In the genomic region with DNA sequence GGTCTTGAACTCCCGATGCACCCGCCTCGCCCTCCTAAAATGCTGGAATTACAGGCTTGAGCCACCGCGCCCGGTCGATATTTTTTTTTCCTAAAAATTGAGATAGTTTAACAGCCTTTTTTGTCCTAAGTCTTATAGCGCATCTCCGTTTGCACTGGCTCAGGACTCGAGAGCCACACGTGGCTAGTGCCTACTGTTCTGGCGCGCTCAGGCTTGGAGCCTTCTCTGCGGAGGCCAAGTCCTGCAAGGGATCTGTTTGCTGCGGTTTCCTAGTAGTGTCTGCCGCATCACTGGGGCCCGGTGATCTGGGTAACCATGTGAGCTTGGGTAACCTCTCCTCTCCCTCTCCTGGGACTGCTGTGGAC, we compare ENCODE assay signal across 8 cellular contexts. TPM values are rescaled to one million over a fixed set of nuclear protein-coding genes. Genes with fewer than 3 reads are reported as not detected.
DNase-seq lines count a peak whose midpoint lies in the region; ATAC-seq, FAIRE-seq and TF ChIP-seq lines count a peak whose summit lies in the region.

No MANE protein-coding gene starts in this region.

- no peak for FAIRE-seq in frontal cortex (lab: Jason Lieb, UNC)

- POLR2A ChIA-PET in activated B cell treated with CpG ODN at 0.5 μM for 24 hours (lab: Charles Lee): interaction anchor here (0.8 to 6.6 kb wide), 9 partner anchors 9 to 1287 kb away, joined by 3 to 173 read pairs (median 4); partner anchors contain the start of genes CLCN6, FBXO6, MIIP and MTHFR

- no peaks in the 10 kb centered on the region for H3K9me3 Mint-ChIP-seq in activated B cell treated with CpG ODN at 0.5 μM for 24 hours

- H3K36me3 Mint-ChIP-seq in activated B cell treated with CpG ODN at 0.5 μM for 24 hours (ENCODE audit: low read depth): peaks cover 28% of the 10 kb centered on the region

- peaks cover 11 to 60% (median 52%) of the 10 kb centered on the region in 9 donors for H3K4me1 ChIP-seq in heart right ventricle
- H3K4me1 ChIP-seq in skeletal muscle satellite cell (ENCODE audit: control insufficient read depth, insufficient read depth, low read length): peaks cover 25% of the 10 kb centered on the region

- H3K4me3 ChIP-seq in heart right ventricle (peak overlapping the region in 9 of 10 donors; percentile 64 to 99 (median 85)), skeletal muscle satellite cell (ENCODE audit: low read length) (peak overlapping the region; percentile 95)

- WGBS in heart right ventricle, 2 donors: 38 to 46% methylated on average over 17 of the region's 17 CpGs

- H3K4me1 Mint-ChIP-seq in activated B cell treated with CpG ODN at 0.5 μM for 24 hours: peaks cover 34% of the 10 kb centered on the region

- H3K9me3 ChIP-seq in heart right ventricle (no peaks in the 10 kb centered on the region), skeletal muscle satellite cell (replicated peaks; ENCODE audit: low read length) (no peaks in the 10 kb centered on the region)

- H3K27me3 ChIP-seq in heart right ventricle (no peaks in the 10 kb centered on the region), skeletal muscle satellite cell (ENCODE audit: control insufficient read depth, insufficient read depth, low read length) (no peaks in the 10 kb centered on the region)

- H3K27ac ChIP-seq in heart right ventricle: peak overlapping the region; percentile 92 to 100 (median 98)

- peak overlapping the region; percentile 95 for H3K9ac ChIP-seq in skeletal muscle satellite cell (ENCODE audit: low read depth, low read length)

- ATAC-seq in activated B cell treated with CpG ODN at 0.5 μM for 24 hours (ENCODE audit: low read depth) (no peak), heart right ventricle (peak in 6 of 8 donors; percentile 5 to 40 (median 28))

- peak overlapping the region; percentile 81 for H3K4me2 ChIP-seq in skeletal muscle satellite cell (ENCODE audit: low read length)

- TF ChIP-seq CTCF in activated B cell treated with CpG ODN at 0.5 μM for 24 hours (IDR thresholded peaks at IDR 0.05) (no peak), heart right ventricle (IDR thresholded peaks at IDR 0.05) (no peak)

- H3K27ac Mint-ChIP-seq in activated B cell treated with CpG ODN at 0.5 μM for 24 hours: peak overlapping the region; percentile 84

- DNase-seq in NCI-H2029 (lab: John Stamatoyannopoulos, UW): peak; percentile 84
- no peak for DNase-seq in NCI-H2029 treated with DMSO at 0.1 percent for 48 hours (lab: John Stamatoyannopoulos, UW)
- no peak for DNase-seq in activated B cell treated with CpG ODN at 0.5 μM for 24 hours
- no peak for DNase-seq in heart right ventricle
- DNase-seq in frontal cortex (ENCODE audit: low spot score in 2 of 2): no peak
- no peak for DNase-seq in midbrain (lab: John Stamatoyannopoulos, UW)
- DNase-seq in activated CD4-positive, alpha-beta T cell treated with anti-CD3 and anti-CD28 coated beads for 1 hour: no peak

- no peaks in the 10 kb centered on the region for H3K27me3 Mint-ChIP-seq in activated B cell treated with CpG ODN at 0.5 μM for 24 hours

- CTCF ChIA-PET in activated B cell treated with CpG ODN at 0.5 μM for 24 hours (lab: Charles Lee): interaction anchor here (1.6 kb wide), 1 partner anchor 72 kb away, joined by 4 read pairs; no protein-coding TSS in a partner anchor

- intact Hi-C loops in activated B cell treated with CpG ODN at 0.5 μM for 24 hours (cut with micrococcal nuclease): no loop called here
- intact Hi-C loops in heart right ventricle (cut with DNase I): loop anchor here in 6 of 10 donors (2.0 to 10.0 kb wide), 5 partner anchors 42 to 72 kb away; partner anchors contain the start of gene PLOD1 (in 2 of the 6)

- peaks cover 0 to 53% (median 25%) of the 10 kb centered on the region in 9 donors for H3K36me3 ChIP-seq in heart right ventricle
- H3K36me3 ChIP-seq in skeletal muscle satellite cell (ENCODE audit: insufficient read depth, low read length): peaks cover 36% of the 10 kb centered on the region

- peak overlapping the region; percentile 90 for H3K4me3 Mint-ChIP-seq in activated B cell treated with CpG ODN at 0.5 μM for 24 hours

RNA-seq across cellular contexts. Expression of gene MFN2, which starts 0.8 kb away (rescaled TPM):
- total RNA-seq in activated B cell treated with CpG ODN at 0.5 μM for 24 hours: 46.5 and 54.1 TPM in 2 replicates
- 1,000 to 10,000 TPM in 1 of 10 donors, 100 to 1,000 TPM in 9; 470 to 1,066 (median 788) TPM for total RNA-seq in heart right ventricle
- 100 to 1,000 TPM; 154 to 171 TPM for polyA plus RNA-seq in heart right ventricle
- 57.0 and 68.2 TPM in 2 replicates for total RNA-seq in skeletal muscle satellite cell (2012; rRNA removed)
- 42.0 TPM for total RNA-seq in frontal cortex

RNA-seq across cellular contexts. Expression of gene MIIP, which starts 39.9 kb away (rescaled TPM):
- 72.1 and 74.2 TPM in 2 replicates for total RNA-seq in activated B cell treated with CpG ODN at 0.5 μM for 24 hours
- 10 to 100 TPM; 10.2 to 17.4 (median 15.0) TPM for total RNA-seq in heart right ventricle
- polyA plus RNA-seq in heart right ventricle: 10 to 100 TPM; 25.5 to 35.2 TPM
- 25.1 and 30.7 TPM in 2 replicates for total RNA-seq in skeletal muscle satellite cell (2012; rRNA removed)
- total RNA-seq in frontal cortex: 31.8 TPM

RNA-seq across cellular contexts. Expression of gene PLOD1, which starts 44.9 kb away (rescaled TPM):
- total RNA-seq in activated B cell treated with CpG ODN at 0.5 μM for 24 hours (15.7 and 18.6 TPM in 2 replicates), heart right ventricle (10 to 100 TPM; 27.3 to 95.3 (median 44.4) TPM), frontal cortex (15.5 TPM)
- 100 to 1,000 TPM in 1 of 2 donors, 10 to 100 TPM in 1; 53.0 to 102 TPM for polyA plus RNA-seq in heart right ventricle
- total RNA-seq in skeletal muscle satellite cell (2012; rRNA removed): 267 and 303 TPM in 2 replicates

RNA-seq across cellular contexts. Expression of gene KIAA2013, which starts 53.2 kb away (rescaled TPM):
- 34.8 and 37.4 TPM in 2 replicates for total RNA-seq in activated B cell treated with CpG ODN at 0.5 μM for 24 hours
- 10 to 100 TPM; 35.5 to 47.8 (median 39.0) TPM for total RNA-seq in heart right ventricle
- 10 to 100 TPM; 23.3 to 44.7 TPM for polyA plus RNA-seq in heart right ventricle
- total RNA-seq in skeletal muscle satellite cell (2012; rRNA removed): 68.4 and 73.2 TPM in 2 replicates
- 20.0 TPM for total RNA-seq in frontal cortex
